In genomic region chr10:62638062-62638477, GRCh38 we compare ENCODE assay signal across 8 cellular contexts.
DNase-seq lines count a peak whose midpoint lies in the region; ATAC-seq and TF ChIP-seq lines count a peak whose summit lies in the region.

No MANE protein-coding gene starts in this region.

- H3K27me3 ChIP-seq in esophagus squamous epithelium: no peaks in the 10 kb centered on the region
- H3K27me3 ChIP-seq in stomach: no peaks in the 10 kb centered on the region

- ATAC-seq in GM19467 (IDR thresholded peaks at IDR 0.05; ENCODE audit: unreplicated experiment) (peak; percentile 34), HG03575 (IDR thresholded peaks at IDR 0.05; ENCODE audit: extremely low read depth, insufficient number of reproducible peaks, low FRiP score, unreplicated experiment) (peak; percentile 27)

- DNase-seq in A172 (ENCODE audit: low spot score): peak; percentile 34
- no peak for DNase-seq in esophagus squamous epithelium (lab: John Stamatoyannopoulos, UW)
- no peak for DNase-seq in stomach
- no peak for DNase-seq in activated gamma-delta T cell (lab: John Stamatoyannopoulos, UW)
- DNase-seq in activated effector memory CD4-positive, alpha-beta T cell treated with anti-CD3 and anti-CD28 coated beads, Interleukin-2, amount 50 U/mL, for 16 hours: no peak
- DNase-seq in caudate nucleus (lab: John Stamatoyannopoulos, UW): no peak

- TF ChIP-seq POLR2A in esophagus squamous epithelium (IDR thresholded peaks at IDR 0.05) (no peak), stomach (IDR thresholded peaks at IDR 0.05) (no peak)

- H3K4me3 ChIP-seq in esophagus squamous epithelium: no peak overlapping the region
- H3K4me3 ChIP-seq in stomach: no peak overlapping the region

- TF ChIP-seq CTCF in esophagus squamous epithelium (IDR thresholded peaks at IDR 0.05) (no peak), stomach (IDR thresholded peaks at IDR 0.05) (no peak)

- H3K9me3 ChIP-seq in esophagus squamous epithelium: no peaks in the 10 kb centered on the region
- H3K9me3 ChIP-seq in stomach: no peaks in the 10 kb centered on the region

- intact Hi-C loops in esophagus squamous epithelium (cut with DNase I) (no loop called here), stomach (cut with DNase I; ENCODE audit: low total_unique reads) (no loop called here)

- H3K27ac ChIP-seq in esophagus squamous epithelium (peak overlapping the region; percentile 50 to 59 (median 56)), stomach (peak overlapping the region; percentile 59 to 83 (median 66)), caudate nucleus (ENCODE audit: low read depth, low read length) (no peak overlapping the region)

- H3K36me3 ChIP-seq in esophagus squamous epithelium (no peaks in the 10 kb centered on the region), stomach (no peaks in the 10 kb centered on the region)

- 27 to 37% methylated on average over 7 of the region's 7 CpGs for WGBS in esophagus squamous epithelium, 2 donors
- 24 to 48% (median 26%) methylated on average over 7 of the region's 7 CpGs for WGBS in stomach, 5 donors

- no peak for TF ChIP-seq EP300 in stomach (IDR thresholded peaks at IDR 0.05)

- peaks cover 0 to 25% (median 10%) of the 10 kb centered on the region in 3 donors for H3K4me1 ChIP-seq in esophagus squamous epithelium
- peaks cover 4 to 24% (median 10%) of the 10 kb centered on the region in 4 donors for H3K4me1 ChIP-seq in stomach
